In the genomic region with DNA sequence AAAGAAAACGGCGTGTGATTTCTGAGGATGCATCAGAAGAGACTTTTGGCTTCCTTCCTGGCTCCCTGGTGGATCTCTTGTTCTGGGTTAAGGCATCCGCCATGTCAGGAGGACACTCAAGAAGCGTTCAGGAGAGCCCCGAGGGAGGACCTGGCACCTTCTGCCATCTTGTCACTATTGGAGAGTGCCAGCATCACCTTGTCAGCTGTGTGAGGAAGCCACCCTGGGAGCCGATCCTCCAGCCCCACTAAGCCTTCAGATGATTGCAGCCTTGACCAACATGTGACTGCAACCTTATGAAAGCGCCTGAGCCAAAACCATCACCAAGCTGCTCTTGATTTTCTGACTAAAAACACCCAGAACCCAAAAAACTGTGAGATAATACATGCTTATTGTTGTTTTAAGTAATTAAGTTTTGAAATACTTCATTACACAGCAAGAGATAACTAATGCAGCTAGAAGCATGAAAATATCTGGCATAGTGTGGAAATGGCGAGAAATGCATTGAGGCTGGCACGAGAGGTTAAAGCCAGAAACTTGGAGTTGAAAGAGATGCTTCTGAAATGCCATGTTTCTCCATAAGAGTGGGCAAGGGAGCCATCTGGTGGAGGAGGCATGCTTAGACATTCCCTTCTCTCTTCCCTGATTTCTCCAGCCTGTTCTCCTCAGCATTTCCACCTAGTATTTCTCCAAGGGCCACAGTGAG, we compare ENCODE assay signal across 8 cellular contexts. TPM values are rescaled to one million over a fixed set of nuclear protein-coding genes. Genes with fewer than 3 reads are reported as not detected.
A peak's percentile ranks its signal among the peaks of the same experiment; 100 is the strongest.
DNase-seq lines count a peak whose midpoint lies in the region; ATAC-seq and FAIRE-seq lines count a peak whose summit lies in the region.

No MANE protein-coding gene starts in this region.

- H2BK120ac ChIP-seq in trophoblast cell (ENCODE audit: insufficient read depth, low read length, poor library complexity) = no peak overlapping the region

- peaks cover 1 to 2% of the 10 kb centered on the region in 2 experiments for H3K4me1 ChIP-seq in trophoblast cell (ENCODE audit: control insufficient read depth in 1 of 2, insufficient read depth in 2 of 2, low read length in 2 of 2)

- H3K27me3 ChIP-seq in trophoblast cell (ENCODE audit: insufficient read depth, low read length) = no peaks in the 10 kb centered on the region

- H4K8ac ChIP-seq in trophoblast cell (ENCODE audit: low read depth, low read length) = no peak overlapping the region

- peak; percentile 67 for FAIRE-seq in RCC 7860 (lab: Jason Lieb, UNC)

- ATAC-seq in GM19351 (IDR thresholded peaks at IDR 0.05; ENCODE audit: unreplicated experiment) (no peak), GM18909 (IDR thresholded peaks at IDR 0.05; ENCODE audit: poor library complexity, unreplicated experiment) (no peak)

- H3K79me2 ChIP-seq in trophoblast cell (ENCODE audit: control insufficient read depth, insufficient read depth, low read length, poor library complexity) = no peaks in the 10 kb centered on the region

- H3K79me1 ChIP-seq in trophoblast cell (ENCODE audit: low read length) = no peaks in the 10 kb centered on the region

- H3K36me3 ChIP-seq in trophoblast cell (ENCODE audit: control insufficient read depth in 1 of 2, insufficient read depth in 2 of 2, low read length in 2 of 2) = no peaks in the 10 kb centered on the region

- no peak overlapping the region for H3K14ac ChIP-seq in trophoblast cell (ENCODE audit: low read length)

- no CpG with 5 or more reads among the region's 9 CpGs for WGBS in trophoblast cell (ENCODE audit: extremely low coverage, insufficient coverage, insufficient read length)

- in situ Hi-C loops in KBM-7 (cut with MboI; ENCODE audit: low pct_unique_long_range_greater_than_20kb, low sequenced_read_pairs) = no loop called here

- H3K18ac ChIP-seq in trophoblast cell (ENCODE audit: low read length) = no peak overlapping the region

- peak; percentile 79 for DNase-seq in DMS153 treated with DMSO at 0.1 percent for 48 hours (lab: John Stamatoyannopoulos, UW; ENCODE audit: unreplicated experiment)
- DNase-seq in KBM-7 = peak; percentile 81
- peak; percentile 63 for DNase-seq in RCC 7860 (ENCODE audit: low spot score)
- peak; percentile 78 for DNase-seq in activated effector memory CD4-positive, alpha-beta T cell treated with anti-CD3 and anti-CD28 coated beads, Interleukin-2, amount 50 U/mL, for 16 hours
- peak; percentile 80 for DNase-seq in glomerular visceral epithelial cell (ENCODE audit: extremely low spot score)
- peak; percentile 64 to 87 for DNase-seq in trophoblast cell

- H3K9ac ChIP-seq in trophoblast cell (ENCODE audit: low read length) = no peak overlapping the region

- H3K9me3 ChIP-seq in trophoblast cell (ENCODE audit: insufficient read depth, low read depth, low read length) = peaks cover 2% of the 10 kb centered on the region

- H3K4me2 ChIP-seq in trophoblast cell (ENCODE audit: low read length) = no peak overlapping the region

- no peak overlapping the region for H3K23ac ChIP-seq in trophoblast cell (ENCODE audit: low read length)

- no peak overlapping the region for H2BK5ac ChIP-seq in trophoblast cell (ENCODE audit: low read depth, low read length, poor library complexity)

- H2AK5ac ChIP-seq in trophoblast cell (ENCODE audit: low read length) = no peak overlapping the region

- no peak overlapping the region for H4K12ac ChIP-seq in trophoblast cell (ENCODE audit: low read depth, low read length)

- no peak overlapping the region for H3K27ac ChIP-seq in trophoblast cell (ENCODE audit: low read depth, low read length)

- no peak overlapping the region for H3K4ac ChIP-seq in trophoblast cell (ENCODE audit: low read depth, low read length)

- H2BK12ac ChIP-seq in trophoblast cell (ENCODE audit: low read length) = no peak overlapping the region

- H2AFZ ChIP-seq in trophoblast cell (ENCODE audit: insufficient read depth, low read length, poor library complexity) = no peak overlapping the region

- no peak overlapping the region for H4K91ac ChIP-seq in trophoblast cell (ENCODE audit: low read depth, low read length)

- no peak overlapping the region for H3K4me3 ChIP-seq in trophoblast cell (ENCODE audit: low read depth, low read length)

RNA-seq across cellular contexts. Expression of a gene that starts 5.4 kb away (rescaled TPM):
- 10.8 and 12.1 TPM in 2 replicates for polyA plus RNA-seq in trophoblast cell (2013)

RNA-seq across cellular contexts. Expression of a gene that starts 18.0 kb away (rescaled TPM):
- 29.2 and 29.4 TPM in 2 replicates for polyA plus RNA-seq in trophoblast cell (2013)

RNA-seq across cellular contexts. Expression of a gene that starts 40.3 kb away (rescaled TPM):
- polyA plus RNA-seq in trophoblast cell (2013) = not detected in 2 replicates

RNA-seq across cellular contexts. Expression of a gene that starts 44.5 kb away (rescaled TPM):
- polyA plus RNA-seq in trophoblast cell (2013) = 21.5 and 23.7 TPM in 2 replicates
